In the genomic region with DNA sequence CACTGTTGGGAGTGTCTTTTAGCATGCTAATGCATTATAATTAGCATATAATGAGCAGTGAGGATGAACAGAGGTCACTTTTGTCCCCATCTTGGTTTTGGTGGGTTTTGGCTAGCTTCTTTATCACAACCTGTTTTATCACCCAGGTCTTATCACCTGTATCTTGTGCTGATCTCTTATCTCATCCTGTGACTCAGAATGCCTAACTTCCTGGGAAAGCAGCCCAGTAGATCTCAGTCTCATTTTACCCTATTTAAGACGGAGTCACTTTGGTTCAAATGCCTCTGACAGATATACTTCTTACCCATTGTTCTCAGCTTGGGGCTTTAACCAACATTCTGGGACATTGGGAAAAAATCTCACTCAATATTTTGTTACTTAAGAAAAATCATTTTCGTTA, we compare ENCODE assay signal across 30 cellular contexts.
"Had no signal": no experiment of that assay in that cellular context is flagged by ENCODE, and none has a peak within 500 bp of the region (broad histone marks: within the 10 kb centered on the region; RNA-seq: fewer than 3 reads in every experiment).

No MANE protein-coding gene starts in this region.

- H3K4me1 ChIP-seq: breast epithelium, foreskin keratinocyte had no signal

- H3K4me3 Mint-ChIP-seq: activated CD4-positive, alpha-beta memory T cell treated with anti-CD3 and anti-CD28 coated beads, Interleukin-2, amount 10 ng/mL, durations not matched to agents 7 days and 5 days; activated CD4-positive, alpha-beta T cell treated with anti-CD3 and anti-CD28 coated beads, Interleukin-2, amount 10 ng/mL, durations not matched to agents 7 days and 5 days; activated naive CD8-positive, alpha-beta T cell; activated T-cell treated with anti-CD3 and anti-CD28 coated beads, Interleukin-2, amount 50 U/mL, for 4 hours; activated T-helper 17 cell treated with anti-CD3 and anti-CD28 coated beads, Interleukin-2, amount 50 U/mL, for 72 hours; brain; central memory CD8-positive, alpha-beta T cell; dendritic cell treated with granulocyte-macrophage colony-stimulating factor and Interleukin-4, amounts not matched to agents 40 ng/mL and 50 ng/mL, for 4 days; endodermal cell; WTC11 had no signal

- H3K27ac ChIP-seq: breast epithelium, coronary artery, dorsolateral prefrontal cortex, foreskin keratinocyte, gastrocnemius medialis, heart left ventricle had no signal

- H3K27me3 ChIP-seq: breast epithelium, dorsolateral prefrontal cortex, foreskin keratinocyte, gastrocnemius medialis, heart left ventricle had no signal

- H3K9me3 Mint-ChIP-seq: activated CD4-positive, alpha-beta memory T cell treated with anti-CD3 and anti-CD28 coated beads, Interleukin-2, amount 10 ng/mL, durations not matched to agents 7 days and 5 days; activated CD4-positive, alpha-beta T cell treated with anti-CD3 and anti-CD28 coated beads, Interleukin-2, amount 10 ng/mL, durations not matched to agents 7 days and 5 days; activated T-cell treated with anti-CD3 and anti-CD28 coated beads, Interleukin-2, amount 50 U/mL, for 4 hours; activated T-helper 17 cell treated with anti-CD3 and anti-CD28 coated beads, Interleukin-2, amount 50 U/mL, for 72 hours; brain; dendritic cell treated with granulocyte-macrophage colony-stimulating factor and Interleukin-4, amounts not matched to agents 40 ng/mL and 50 ng/mL, for 4 days; endodermal cell had no signal

- DNase-seq: activated CD4-positive, alpha-beta memory T cell treated with anti-CD3 and anti-CD28 coated beads, Interleukin-2, amount 10 ng/mL, durations not matched to agents 7 days and 5 days; activated CD4-positive, alpha-beta T cell treated with anti-CD3 and anti-CD28 coated beads for 1 hour; activated CD4-positive, alpha-beta T cell treated with anti-CD3 and anti-CD28 coated beads for 4 hours; activated CD4-positive, alpha-beta T cell treated with anti-CD3 and anti-CD28 coated beads, Interleukin-2, amount 10 ng/mL, durations not matched to agents 7 days and 5 days; activated CD4-positive, alpha-beta T cell treated with anti-CD3 and anti-CD28 coated beads, Interleukin-2, amount 50 U/mL, for 4 hours; activated CD8-positive, alpha-beta memory T cell treated with anti-CD3 and anti-CD28 coated beads, Interleukin-2, amount 50 U/mL, for 48 hours; activated effector memory CD4-positive, alpha-beta T cell treated with Interleukin-2 at 50 U/mL for 16 hours; activated gamma-delta T cell treated with Interleukin-2 at 50 U/mL for 16 hours; activated naive CD4-positive, alpha-beta T cell treated with anti-CD3 and anti-CD28 coated beads, Interleukin-2, amount 50 U/mL, for 16 hours; activated naive CD4-positive, alpha-beta T cell treated with Interleukin-2 at 50 U/mL for 16 hours; activated T-cell treated with anti-CD3 and anti-CD28 coated beads for 4 hours; activated T-cell treated with anti-CD3 and anti-CD28 coated beads, Interleukin-2, amount 50 U/mL, for 4 hours; amniotic stem cell; anterior cingulate cortex; dorsolateral prefrontal cortex; effector memory CD4-positive, alpha-beta T cell; endodermal cell; foreskin keratinocyte; gastrocnemius medialis; glutamatergic neuron; heart left ventricle had no signal

- H3K36me3 ChIP-seq: breast epithelium, gastrocnemius medialis, heart left ventricle had no signal

- ATAC-seq: activated T-cell treated with anti-CD3 and anti-CD28 coated beads, Interleukin-2, amount 50 U/mL, for 4 hours; activated T-helper 17 cell treated with anti-CD3 and anti-CD28 coated beads, Interleukin-2, amount 50 U/mL, for 72 hours; esophagus mucosa; foreskin keratinocyte; gastrocnemius medialis; heart left ventricle; WTC11 had no signal

- H3K4me3 ChIP-seq: breast epithelium, coronary artery, dorsolateral prefrontal cortex, gastrocnemius medialis, heart left ventricle had no signal

- H3K4me1 Mint-ChIP-seq: activated CD4-positive, alpha-beta memory T cell treated with anti-CD3 and anti-CD28 coated beads, Interleukin-2, amount 10 ng/mL, durations not matched to agents 7 days and 5 days; activated CD4-positive, alpha-beta T cell treated with anti-CD3 and anti-CD28 coated beads, Interleukin-2, amount 10 ng/mL, durations not matched to agents 7 days and 5 days; activated T-helper 17 cell treated with anti-CD3 and anti-CD28 coated beads, Interleukin-2, amount 50 U/mL, for 72 hours; central memory CD8-positive, alpha-beta T cell had no signal

- H3K9me3 ChIP-seq: breast epithelium, gastrocnemius medialis, heart left ventricle had no signal

- H3K27me3 Mint-ChIP-seq: activated CD4-positive, alpha-beta memory T cell treated with anti-CD3 and anti-CD28 coated beads, Interleukin-2, amount 10 ng/mL, durations not matched to agents 7 days and 5 days; activated CD4-positive, alpha-beta T cell treated with anti-CD3 and anti-CD28 coated beads, Interleukin-2, amount 10 ng/mL, durations not matched to agents 7 days and 5 days; activated naive CD8-positive, alpha-beta T cell; activated T-helper 17 cell treated with anti-CD3 and anti-CD28 coated beads, Interleukin-2, amount 50 U/mL, for 72 hours; central memory CD8-positive, alpha-beta T cell; dendritic cell treated with granulocyte-macrophage colony-stimulating factor and Interleukin-4, amounts not matched to agents 40 ng/mL and 50 ng/mL, for 4 days had no signal

- H3K27ac Mint-ChIP-seq: activated CD4-positive, alpha-beta memory T cell treated with anti-CD3 and anti-CD28 coated beads, Interleukin-2, amount 10 ng/mL, durations not matched to agents 7 days and 5 days; activated CD4-positive, alpha-beta T cell treated with anti-CD3 and anti-CD28 coated beads, Interleukin-2, amount 10 ng/mL, durations not matched to agents 7 days and 5 days; activated naive CD8-positive, alpha-beta T cell; activated T-helper 17 cell treated with anti-CD3 and anti-CD28 coated beads, Interleukin-2, amount 50 U/mL, for 72 hours; brain; dendritic cell treated with granulocyte-macrophage colony-stimulating factor and Interleukin-4, amounts not matched to agents 40 ng/mL and 50 ng/mL, for 4 days; endodermal cell; WTC11 had no signal

- H3K36me3 Mint-ChIP-seq: activated naive CD8-positive, alpha-beta T cell; brain; WTC11 had no signal
